Comparison of ENCODE assay signal across 25 cellular contexts in genomic region chr5:171453988-171454387, GRCh38.
"Had no signal": no experiment of that assay in that cellular context is flagged by ENCODE, and none has a peak within 500 bp of the region (broad histone marks: within the 10 kb centered on the region; RNA-seq: fewer than 3 reads in every experiment).

No MANE protein-coding gene starts in this region.

- H3K27me3 ChIP-seq: ovary, right lobe of liver, sigmoid colon, thyroid gland, tibial nerve, upper lobe of left lung, vagina had no signal

- H3K36me3 ChIP-seq: neural progenitor cell, ovary, right lobe of liver, sigmoid colon, stomach, thoracic aorta, thyroid gland, upper lobe of left lung, vagina had no signal

- H3K4me1 ChIP-seq: parathyroid adenoma, psoas muscle, right lobe of liver had no signal

- H3K9me3 ChIP-seq: ovary, psoas muscle, right lobe of liver, sigmoid colon, stomach, thoracic aorta, thyroid gland, tibial nerve, upper lobe of left lung, vagina had no signal

- H3K4me3 ChIP-seq: neural progenitor cell, ovary, psoas muscle, right lobe of liver, sigmoid colon, stomach, thoracic aorta, thyroid gland, tibial nerve, upper lobe of left lung, vagina had no signal

- H3K9ac ChIP-seq: neural progenitor cell, parathyroid adenoma had no signal

- FAIRE-seq: small intestine, urothelium cell line had no signal

- H3K4me2 ChIP-seq: neural progenitor cell had no signal

- ATAC-seq: natural killer cell; psoas muscle; right cardiac atrium; right lobe of liver; stimulated activated effector memory CD8-positive, alpha-beta T cell treated with anti-CD3 and anti-CD28 coated beads, Interleukin-12 subunit alpha, Interleukin-12 subunit beta, amount 100 ng/mL, for 72 hours; stimulated activated naive B cell treated with anti-CD40 and anti-IgM and Interleukin-4, amounts not matched to agents 10 μg/mL and 1 μg/mL and 100 μg/mL, for 72 hours had no signal

- DNase-seq: natural killer cell; occipital lobe; ovary; psoas muscle; right cardiac atrium; sigmoid colon; small intestine; stimulated activated CD4-positive, alpha-beta T cell treated with anti-CD3 and anti-CD28 coated beads, Interleukin-15, amount 100 ng/mL, for 24 hours; stimulated activated CD4-positive, alpha-beta T cell treated with anti-CD3 and anti-CD28 coated beads, Interleukin-2, amount 100 ng/mL, for 24 hours; stimulated activated CD4-positive, alpha-beta T cell treated with anti-CD3 and anti-CD28 coated beads, Interleukin-2, amount 100 ng/mL, for 48 hours; stimulated activated CD4-positive, alpha-beta T cell treated with anti-CD3 and anti-CD28 coated beads, Interleukin-4, amount 100 ng/mL, for 24 hours; stimulated activated naive B cell treated with anti-CD40 and anti-IgM and Interleukin-4, amounts not matched to agents 10 μg/mL and 1 μg/mL and 100 μg/mL, for 72 hours; stimulated activated naive CD4-positive, alpha-beta T cell treated with Interleukin-2 at 50 U/mL for 16 hours; stomach; trophoblast cell; upper lobe of left lung had no signal

- H3K27ac ChIP-seq: neural progenitor cell, ovary, parathyroid adenoma, psoas muscle, right lobe of liver, sigmoid colon, stomach, thoracic aorta, tibial nerve, upper lobe of left lung, vagina had no signal
